15 cellular contexts compared by ENCODE assay signal in genomic region chr15:79008666-79009065, GRCh38.
DNase-seq lines count a peak whose midpoint lies in the region; ATAC-seq and TF ChIP-seq lines count a peak whose summit lies in the region.
"Had no signal": no experiment of that assay in that cellular context is flagged by ENCODE, and none has a peak within 500 bp of the region (broad histone marks: within the 10 kb centered on the region; RNA-seq: fewer than 3 reads in every experiment).

No MANE protein-coding gene starts in this region.

- H3K9me3 Mint-ChIP-seq in neural crest cell (no peaks in the 10 kb centered on the region), type B pancreatic cell (no peaks in the 10 kb centered on the region)
- H3K9me3 Mint-ChIP-seq: CD4-positive, alpha-beta memory T cell had no signal

- no peaks in the 10 kb centered on the region for H3K36me3 Mint-ChIP-seq in neural crest cell (ENCODE audit: low read depth)
- H3K36me3 Mint-ChIP-seq in type B pancreatic cell: no peaks in the 10 kb centered on the region
- H3K36me3 Mint-ChIP-seq: CD4-positive, alpha-beta memory T cell had no signal

- no peak for ATAC-seq in GM19395 (IDR thresholded peaks at IDR 0.05; ENCODE audit: unreplicated experiment)
- ATAC-seq: HCT116 had no signal

- H3K4me1 Mint-ChIP-seq in neural crest cell (peaks cover 18% of the 10 kb centered on the region), type B pancreatic cell (ENCODE audit: unreplicated experiment) (peaks cover 12% of the 10 kb centered on the region)

- TF ChIP-seq CTCF in neural crest cell (conservative IDR thresholded peaks at IDR 0.05) (no peak), type B pancreatic cell (conservative IDR thresholded peaks at IDR 0.05) (no peak)

- no peaks in the 10 kb centered on the region for H3K27me3 Mint-ChIP-seq in neural crest cell (ENCODE audit: low read depth)
- no peaks in the 10 kb centered on the region for H3K27me3 Mint-ChIP-seq in type B pancreatic cell

- H3K27ac Mint-ChIP-seq in neural crest cell (ENCODE audit: unreplicated experiment): peak overlapping the region; percentile 48
- H3K27ac Mint-ChIP-seq in type B pancreatic cell: peak overlapping the region; percentile 19
- H3K27ac Mint-ChIP-seq: CD4-positive, alpha-beta memory T cell had no signal

- H3K4me3 Mint-ChIP-seq in neural crest cell: no peak overlapping the region
- H3K4me3 Mint-ChIP-seq in type B pancreatic cell: no peak overlapping the region
- H3K4me3 Mint-ChIP-seq: CD4-positive, alpha-beta memory T cell had no signal

- DNase-seq in NCI-H146 (lab: John Stamatoyannopoulos, UW): peak; percentile 7
- no peak for DNase-seq in NCI-H146 treated with DMSO at 0.1 percent for 48 hours (lab: John Stamatoyannopoulos, UW; ENCODE audit: unreplicated experiment)
- DNase-seq in SK-N-DZ (ENCODE audit: low spot score): peak; percentile 72
- DNase-seq in neural crest cell (ENCODE audit: low read depth, low spot score): no peak
- no peak for DNase-seq in type B pancreatic cell (ENCODE audit: extremely low spot score, unreplicated experiment)
- no peak for DNase-seq in 8988T
- DNase-seq: CD4-positive, alpha-beta memory T cell; GOT3; Karpas-422; NCI-H1694 treated with DMSO at 0.1 percent for 48 hours; NCI-H226; NCI-H524; Right ventricle myocardium superior had no signal

Comparison
In these comparisons a context has a peak if more than half of its experiments do, and no peak if none do; other contexts are left out.
1. DNase-seq: peak in NCI-H146 (single experiment) and SK-N-DZ (single experiment); none in NCI-H146 treated with DMSO at 0.1 percent for 48 hours (single experiment), neural crest cell (single experiment), type B pancreatic cell (single experiment) and 8988T (single experiment).